In the genomic region with DNA sequence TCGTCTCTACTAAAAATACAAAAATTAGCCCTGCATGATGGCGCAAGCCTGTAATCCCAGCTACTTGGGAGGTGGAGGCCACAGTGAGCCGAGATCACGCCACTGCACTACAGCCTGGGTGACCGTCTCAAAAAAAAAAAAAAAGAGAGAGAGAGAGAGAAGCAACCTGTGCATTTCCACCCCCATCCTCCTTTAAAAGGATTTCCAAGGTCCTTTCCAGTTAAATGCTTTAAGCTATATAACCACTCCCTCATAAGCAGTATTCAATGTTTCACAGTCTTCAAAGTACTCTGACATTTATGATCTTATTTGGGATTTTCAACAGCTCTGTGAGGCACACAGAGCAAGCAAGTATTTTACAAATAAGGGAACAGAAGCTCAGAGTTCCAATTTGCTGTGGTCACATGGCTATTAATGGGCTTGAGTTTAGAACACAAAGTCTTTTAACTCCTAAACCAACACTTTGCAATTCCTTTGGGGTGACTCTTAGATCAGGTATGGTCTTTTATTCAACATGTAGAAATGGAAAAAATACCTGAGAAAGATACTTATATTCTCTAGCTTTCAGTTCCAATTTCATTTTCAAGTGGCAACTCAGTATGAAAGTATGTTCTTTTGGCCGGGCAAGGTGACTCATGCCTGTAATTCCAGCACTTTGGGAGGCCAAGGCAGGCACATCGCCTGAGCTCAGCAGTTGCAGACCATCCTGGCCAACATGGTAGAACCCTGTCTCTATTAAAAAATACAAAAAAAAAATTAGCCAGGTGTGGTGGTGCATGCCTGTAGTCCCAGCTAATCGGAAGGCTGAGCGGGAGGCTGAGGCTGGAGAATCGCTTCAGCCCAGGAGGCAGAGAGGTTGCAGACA, we compare ENCODE assay signal across 9 cellular contexts. TPM values are rescaled to one million over a fixed set of nuclear protein-coding genes. Genes with fewer than 3 reads are reported as not detected.
DNase-seq lines count a peak whose midpoint lies in the region; ATAC-seq and TF ChIP-seq lines count a peak whose summit lies in the region.
"Had no signal": no experiment of that assay in that cellular context is flagged by ENCODE, and none has a peak within 500 bp of the region (broad histone marks: within the 10 kb centered on the region; RNA-seq: fewer than 3 reads in every experiment).

No MANE protein-coding gene starts in this region.

- H3K4me3 ChIP-seq in GM08714 (ENCODE audit: low read length) (peak overlapping the region; percentile 36; the same call in 1 of the 2 replicates), heart right ventricle (no peak overlapping the region)

- WGBS in heart right ventricle, 2 donors, result 60 to 79% methylated on average over 10 of the region's 10 CpGs

- H3K9me3 Mint-ChIP-seq in activated T-cell treated with anti-CD3 and anti-CD28 coated beads, Interleukin-2, amount 50 U/mL, for 72 hours, result no peaks in the 10 kb centered on the region
- peaks cover 0 to 2% (median 0%) of the 10 kb centered on the region in 7 donors for H3K9me3 Mint-ChIP-seq in CD14-positive monocyte

- H3K27ac Mint-ChIP-seq in activated T-cell treated with anti-CD3 and anti-CD28 coated beads, Interleukin-2, amount 50 U/mL, for 72 hours, result peak overlapping the region; percentile 89
- peak overlapping the region in 1 of 7 donors; percentile 65 for H3K27ac Mint-ChIP-seq in CD14-positive monocyte

- H3K27me3 Mint-ChIP-seq in activated T-cell treated with anti-CD3 and anti-CD28 coated beads, Interleukin-2, amount 50 U/mL, for 72 hours (ENCODE audit: low read depth), result no peaks in the 10 kb centered on the region
- peaks cover 0 to 1% (median 0%) of the 10 kb centered on the region in 3 donors for H3K27me3 Mint-ChIP-seq in CD14-positive monocyte (ENCODE audit: low read depth in 3 of 3)

- H3K36me3 Mint-ChIP-seq in activated T-cell treated with anti-CD3 and anti-CD28 coated beads, Interleukin-2, amount 50 U/mL, for 72 hours (ENCODE audit: insufficient read depth in 2 of 2), result peaks cover 0 to 2% of the 10 kb centered on the region in 2 donors
- H3K36me3 Mint-ChIP-seq in CD14-positive monocyte, result peaks cover 9 to 14% of the 10 kb centered on the region in 2 donors

- peaks cover 0 to 78% (median 54%) of the 10 kb centered on the region in 9 donors for H3K4me1 ChIP-seq in heart right ventricle
- H3K4me1 ChIP-seq: parathyroid adenoma had no signal

- H3K4me1 Mint-ChIP-seq in activated T-cell treated with anti-CD3 and anti-CD28 coated beads, Interleukin-2, amount 50 U/mL, for 72 hours (ENCODE audit: low read depth), result peaks cover 76% of the 10 kb centered on the region
- peaks cover 20% of the 10 kb centered on the region for H3K4me1 Mint-ChIP-seq in CD14-positive monocyte

- H3K36me3 ChIP-seq in heart right ventricle, result no peaks in the 10 kb centered on the region

- peak overlapping the region; percentile 29 to 77 (median 63) for H3K27ac ChIP-seq in heart right ventricle
- H3K27ac ChIP-seq: parathyroid adenoma had no signal

- H3K4me3 Mint-ChIP-seq in activated T-cell treated with anti-CD3 and anti-CD28 coated beads, Interleukin-2, amount 50 U/mL, for 72 hours, result peak overlapping the region; percentile 68 to 82
- H3K4me3 Mint-ChIP-seq in CD14-positive monocyte, result no peak overlapping the region

- no peaks in the 10 kb centered on the region for H3K9me3 ChIP-seq in heart right ventricle

- intact Hi-C loops in heart right ventricle (cut with DNase I), result no loop called here
- intact Hi-C loops in CD14-positive monocyte (cut with micrococcal nuclease), result no loop called here

- peak; percentile 49 for ATAC-seq in HG03175 (IDR thresholded peaks at IDR 0.05; ENCODE audit: unreplicated experiment)
- ATAC-seq in activated T-cell treated with anti-CD3 and anti-CD28 coated beads, Interleukin-2, amount 50 U/mL, for 72 hours (replicated peaks in 1 of 2), result peak; percentile 94 to 97
- ATAC-seq in heart right ventricle, result peak; percentile 20 to 78 (median 65)
- ATAC-seq in GM19452 (IDR thresholded peaks at IDR 0.05; ENCODE audit: unreplicated experiment), result no peak

- no peaks in the 10 kb centered on the region for H3K27me3 ChIP-seq in heart right ventricle

- TF ChIP-seq CTCF in heart right ventricle (IDR thresholded peaks at IDR 0.05) (no peak), CD14-positive monocyte (IDR thresholded peaks at IDR 0.05) (no peak)

- peak; percentile 54 to 63 for DNase-seq in activated T-cell treated with anti-CD3 and anti-CD28 coated beads, Interleukin-2, amount 50 U/mL, for 72 hours
- DNase-seq in heart right ventricle (no peak), CD14-positive monocyte (ENCODE audit: low spot score) (no peak), cortex of kidney (lab: John Stamatoyannopoulos, UW) (no peak)
- DNase-seq in stimulated activated CD4-positive, alpha-beta T cell treated with anti-CD3 and anti-CD28 coated beads, Interleukin-2, amount 100 ng/mL, for 4 hours (ENCODE audit: low read depth), result peak; percentile 3

RNA-seq across cellular contexts. Expression of a gene that starts 31.3 kb away (rescaled TPM):
- 10 to 100 TPM; 77.8 to 82.2 TPM for total RNA-seq in activated T-cell treated with anti-CD3 and anti-CD28 coated beads, Interleukin-2, amount 50 U/mL, for 72 hours
- 10 to 100 TPM; 39.8 to 79.9 (median 67.7) TPM for total RNA-seq in heart right ventricle
- 10 to 100 TPM; 42.4 to 44.5 TPM for polyA plus RNA-seq in heart right ventricle
- polyA plus RNA-seq in CD14-positive monocyte, result 10 to 100 TPM; 63.2 to 65.5 TPM

Comparison
In these comparisons a context has a peak if more than half of its experiments do, and no peak if none do; other contexts are left out.
1. DNase-seq: peak in activated T-cell treated with anti-CD3 and anti-CD28 coated beads, Interleukin-2, amount 50 U/mL, for 72 hours (2 of 2) and stimulated activated CD4-positive, alpha-beta T cell treated with anti-CD3 and anti-CD28 coated beads, Interleukin-2, amount 100 ng/mL, for 4 hours (single experiment); none in heart right ventricle (0 of 2), CD14-positive monocyte (single experiment) and cortex of kidney (single experiment).
2. H3K4me3 Mint-ChIP-seq: peak in activated T-cell treated with anti-CD3 and anti-CD28 coated beads, Interleukin-2, amount 50 U/mL, for 72 hours (2 of 2); none in CD14-positive monocyte (0 of 2).